ENCODE assay signal across 24 cellular contexts in the genomic region with DNA sequence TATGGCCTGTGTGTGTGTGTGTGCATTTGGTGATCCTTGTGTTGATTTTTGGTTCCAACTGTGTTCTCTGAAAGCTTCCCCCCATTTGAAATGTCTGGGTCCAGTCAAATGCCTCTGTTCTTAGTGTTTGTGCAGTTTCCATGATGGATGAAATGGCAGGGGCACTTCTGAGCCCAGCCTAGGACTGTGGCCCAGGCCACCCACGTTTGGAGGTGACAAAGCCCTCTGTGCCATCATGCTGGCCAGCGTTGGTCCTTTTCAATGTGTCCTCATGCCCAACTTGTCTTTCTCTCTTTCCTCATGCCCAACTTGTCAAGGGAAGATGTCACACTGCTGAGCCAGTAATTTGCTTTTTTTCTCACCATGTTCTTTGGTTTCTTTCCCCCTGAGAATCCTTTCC.
"Had no signal": no experiment of that assay in that cellular context is flagged by ENCODE, and none has a peak within 500 bp of the region (broad histone marks: within the 10 kb centered on the region; RNA-seq: fewer than 3 reads in every experiment).

No MANE protein-coding gene starts in this region.

- H3K4me1 Mint-ChIP-seq: immature natural killer cell; stimulated activated effector memory CD8-positive, alpha-beta T cell treated with anti-CD3 and anti-CD28 coated beads, Interleukin-12 subunit alpha, Interleukin-12 subunit beta, amount 100 ng/mL, for 72 hours had no signal

- H3K36me3 Mint-ChIP-seq: activated CD4-positive, alpha-beta memory T cell treated with anti-CD3 and anti-CD28 coated beads for 36 hours; immature natural killer cell; natural killer cell treated with Interleukin-12 subunit alpha and Interleukin-12 subunit beta and Interleukin-15 and Interleukin-18, amount 100 ng/mL, for 72 hours; stimulated activated effector memory CD8-positive, alpha-beta T cell treated with anti-CD3 and anti-CD28 coated beads, Interleukin-12 subunit alpha, Interleukin-12 subunit beta, amount 100 ng/mL, for 72 hours had no signal

- H3K4me3 Mint-ChIP-seq: activated CD4-positive, alpha-beta memory T cell treated with anti-CD3 and anti-CD28 coated beads for 36 hours; activated naive CD4-positive, alpha-beta T cell treated with anti-CD3 and anti-CD28 coated beads for 36 hours; activated T-cell treated with anti-CD3 and anti-CD28 coated beads, Interleukin-2, amount 50 U/mL, for 72 hours; effector memory CD8-positive, alpha-beta T cell; immature natural killer cell; natural killer cell treated with Interleukin-12 subunit alpha and Interleukin-12 subunit beta and Interleukin-15 and Interleukin-18, amount 100 ng/mL, for 72 hours; stimulated activated effector memory CD8-positive, alpha-beta T cell treated with anti-CD3 and anti-CD28 coated beads, Interleukin-12 subunit alpha, Interleukin-12 subunit beta, amount 100 ng/mL, for 72 hours; T-helper 1 cell treated with Interleukin-12 subunit alpha and Interleukin-12 subunit beta and Interleukin-4 antibody, amounts not matched to agents 30 μg/mL and 1 μg/mL, for 36 hours had no signal

- H3K27ac Mint-ChIP-seq: activated CD4-positive, alpha-beta memory T cell treated with anti-CD3 and anti-CD28 coated beads for 36 hours; activated naive CD4-positive, alpha-beta T cell treated with anti-CD3 and anti-CD28 coated beads for 36 hours; activated T-cell treated with anti-CD3 and anti-CD28 coated beads, Interleukin-2, amount 50 U/mL, for 72 hours; effector memory CD8-positive, alpha-beta T cell; immature natural killer cell; natural killer cell treated with Interleukin-12 subunit alpha and Interleukin-12 subunit beta and Interleukin-15 and Interleukin-18, amount 100 ng/mL, for 72 hours; stimulated activated effector memory CD8-positive, alpha-beta T cell treated with anti-CD3 and anti-CD28 coated beads, Interleukin-12 subunit alpha, Interleukin-12 subunit beta, amount 100 ng/mL, for 72 hours; T-helper 1 cell treated with Interleukin-12 subunit alpha and Interleukin-12 subunit beta and Interleukin-4 antibody, amounts not matched to agents 30 μg/mL and 1 μg/mL, for 36 hours had no signal

- H3K4me3 ChIP-seq: lower lobe of right lung, pancreas, psoas muscle, stomach, suprapubic skin, uterus had no signal

- H3K36me3 ChIP-seq: lower lobe of right lung, neutrophil, pancreas, stomach, suprapubic skin, uterus had no signal

- ATAC-seq: activated T-cell treated with anti-CD3 and anti-CD28 coated beads, Interleukin-2, amount 50 U/mL, for 72 hours; effector memory CD8-positive, alpha-beta T cell; esophagus mucosa; left lobe of liver; lower lobe of right lung; natural killer cell treated with Interleukin-12 subunit alpha and Interleukin-12 subunit beta and Interleukin-15 and Interleukin-18, amount 100 ng/mL, for 72 hours; pancreas; psoas muscle; right cardiac atrium; stimulated activated effector memory CD8-positive, alpha-beta T cell treated with anti-CD3 and anti-CD28 coated beads, Interleukin-12 subunit alpha, Interleukin-12 subunit beta, amount 100 ng/mL, for 72 hours had no signal

- H3K27ac ChIP-seq: lower lobe of right lung, neutrophil, pancreas, psoas muscle, stomach, suprapubic skin, uterus had no signal

- DNase-seq: activated CD4-positive, alpha-beta memory T cell treated with anti-CD3 and anti-CD28 coated beads for 36 hours; activated CD4-positive, alpha-beta T cell treated with anti-CD3 and anti-CD28 coated beads for 48 hours; activated effector memory CD4-positive, alpha-beta T cell treated with Interleukin-2 at 50 U/mL for 16 hours; activated naive CD4-positive, alpha-beta T cell treated with anti-CD3 and anti-CD28 coated beads for 36 hours; activated T-cell treated with anti-CD3 and anti-CD28 coated beads, Interleukin-2, amount 50 U/mL, for 72 hours; amygdala; effector memory CD8-positive, alpha-beta T cell; foreskin melanocyte; immature natural killer cell; lower lobe of right lung; pancreas; psoas muscle; right cardiac atrium; small intestine; stimulated activated CD4-positive, alpha-beta T cell treated with anti-CD3 and anti-CD28 coated beads, Interleukin-2, amount 100 ng/mL, for 24 hours; stomach; uterus had no signal

- H3K9me3 ChIP-seq: lower lobe of right lung, neutrophil, pancreas, psoas muscle, stomach, suprapubic skin, uterus had no signal

- H3K4me1 ChIP-seq: pancreas, psoas muscle had no signal

- H3K27me3 ChIP-seq: neutrophil, pancreas, stomach, suprapubic skin, uterus had no signal
